2 cellular contexts compared by ENCODE assay signal in the genomic region with DNA sequence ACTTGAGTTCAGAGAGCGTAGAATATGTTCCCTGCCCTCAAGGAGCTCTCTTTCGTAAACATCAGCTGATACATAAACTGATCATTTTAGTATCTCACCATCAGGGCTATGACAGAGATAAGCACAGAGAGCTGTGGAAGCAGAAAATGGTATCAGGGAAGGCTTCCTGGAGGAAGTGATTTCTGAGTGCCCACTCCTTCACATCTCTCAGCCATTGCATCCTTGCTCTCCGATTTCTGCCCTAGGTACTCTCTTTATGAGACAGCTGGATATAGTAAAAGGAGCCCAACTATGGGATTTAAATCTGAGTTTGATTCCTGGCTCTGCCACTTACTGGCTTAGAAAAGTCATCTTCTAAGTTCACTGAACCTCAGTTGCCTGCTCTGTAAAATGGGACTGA.
TF ChIP-seq lines count a peak whose summit lies in the region.

No MANE protein-coding gene starts in this region.

TF ChIP-seq in HepG2, 621 proteins besides CTCF, POLR2A, EP300 and RAD21:
- TF ChIP-seq CREM (IDR thresholded peaks at IDR 0.05): no peak
- TF ChIP-seq CREM (CRISPR knock-in tag; IDR thresholded peaks at IDR 0.05): no peak
- TF ChIP-seq ZNF629 (CRISPR knock-in tag; conservative IDR thresholded peaks at IDR 0.05): peak; percentile 57
- no peak for TF ChIP-seq ZSCAN20 (CRISPR knock-in tag; IDR thresholded peaks at IDR 0.05; ENCODE audit: borderline replicate concordance)
- TF ChIP-seq GTF2F1 (IDR thresholded peaks at IDR 0.05; ENCODE audit: low read length): no peak
- no peak for TF ChIP-seq SOX5 (CRISPR knock-in tag; IDR thresholded peaks at IDR 0.05; ENCODE audit: borderline replicate concordance)

TF ChIP-seq in IMR-90, 13 proteins besides CTCF, POLR2A, EP300 and RAD21:
- TF ChIP-seq RFX5 (IDR thresholded peaks at IDR 0.05; ENCODE audit: low read depth, low read length) (no peak), MAZ (IDR thresholded peaks at IDR 0.05; ENCODE audit: borderline replicate concordance, low read depth, low read length) (no peak), RCOR1 (IDR thresholded peaks at IDR 0.05; ENCODE audit: insufficient replicate concordance, low read length) (no peak), BHLHE40 (IDR thresholded peaks at IDR 0.05; ENCODE audit: low read depth, low read length) (no peak), NFE2L2 (IDR thresholded peaks at IDR 0.05; ENCODE audit: low read depth, low read length) (no peak), FOS (IDR thresholded peaks at IDR 0.05; ENCODE audit: low read depth, low read length) (no peak), CEBPB (IDR thresholded peaks at IDR 0.05; ENCODE audit: low read depth, low read length) (no peak), MAFK (IDR thresholded peaks at IDR 0.05; ENCODE audit: low read depth, low read length) (no peak), MXI1 (IDR thresholded peaks at IDR 0.05; ENCODE audit: borderline replicate concordance, low read depth, low read length) (no peak), SMC3 (IDR thresholded peaks at IDR 0.05; ENCODE audit: low read depth, low read length) (no peak), CHD1 (IDR thresholded peaks at IDR 0.05; ENCODE audit: low read depth, low read length) (no peak)
- TF ChIP-seq, protein P1, sequence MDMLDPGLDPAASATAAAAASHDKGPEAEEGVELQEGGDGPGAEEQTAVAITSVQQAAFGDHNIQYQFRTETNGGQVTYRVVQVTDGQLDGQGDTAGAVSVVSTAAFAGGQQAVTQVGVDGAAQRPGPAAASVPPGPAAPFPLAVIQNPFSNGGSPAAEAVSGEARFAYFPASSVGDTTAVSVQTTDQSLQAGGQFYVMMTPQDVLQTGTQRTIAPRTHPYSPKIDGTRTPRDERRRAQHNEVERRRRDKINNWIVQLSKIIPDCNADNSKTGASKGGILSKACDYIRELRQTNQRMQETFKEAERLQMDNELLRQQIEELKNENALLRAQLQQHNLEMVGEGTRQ (IDR thresholded peaks at IDR 0.05; ENCODE audit: low read depth, low read length): no peak
- TF ChIP-seq, protein P2, sequence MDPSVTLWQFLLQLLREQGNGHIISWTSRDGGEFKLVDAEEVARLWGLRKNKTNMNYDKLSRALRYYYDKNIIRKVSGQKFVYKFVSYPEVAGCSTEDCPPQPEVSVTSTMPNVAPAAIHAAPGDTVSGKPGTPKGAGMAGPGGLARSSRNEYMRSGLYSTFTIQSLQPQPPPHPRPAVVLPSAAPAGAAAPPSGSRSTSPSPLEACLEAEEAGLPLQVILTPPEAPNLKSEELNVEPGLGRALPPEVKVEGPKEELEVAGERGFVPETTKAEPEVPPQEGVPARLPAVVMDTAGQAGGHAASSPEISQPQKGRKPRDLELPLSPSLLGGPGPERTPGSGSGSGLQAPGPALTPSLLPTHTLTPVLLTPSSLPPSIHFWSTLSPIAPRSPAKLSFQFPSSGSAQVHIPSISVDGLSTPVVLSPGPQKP (IDR thresholded peaks at IDR 0.05; ENCODE audit: borderline replicate concordance, low read depth, low read length): no peak
